8 cellular contexts compared by ENCODE assay signal in the genomic region with DNA sequence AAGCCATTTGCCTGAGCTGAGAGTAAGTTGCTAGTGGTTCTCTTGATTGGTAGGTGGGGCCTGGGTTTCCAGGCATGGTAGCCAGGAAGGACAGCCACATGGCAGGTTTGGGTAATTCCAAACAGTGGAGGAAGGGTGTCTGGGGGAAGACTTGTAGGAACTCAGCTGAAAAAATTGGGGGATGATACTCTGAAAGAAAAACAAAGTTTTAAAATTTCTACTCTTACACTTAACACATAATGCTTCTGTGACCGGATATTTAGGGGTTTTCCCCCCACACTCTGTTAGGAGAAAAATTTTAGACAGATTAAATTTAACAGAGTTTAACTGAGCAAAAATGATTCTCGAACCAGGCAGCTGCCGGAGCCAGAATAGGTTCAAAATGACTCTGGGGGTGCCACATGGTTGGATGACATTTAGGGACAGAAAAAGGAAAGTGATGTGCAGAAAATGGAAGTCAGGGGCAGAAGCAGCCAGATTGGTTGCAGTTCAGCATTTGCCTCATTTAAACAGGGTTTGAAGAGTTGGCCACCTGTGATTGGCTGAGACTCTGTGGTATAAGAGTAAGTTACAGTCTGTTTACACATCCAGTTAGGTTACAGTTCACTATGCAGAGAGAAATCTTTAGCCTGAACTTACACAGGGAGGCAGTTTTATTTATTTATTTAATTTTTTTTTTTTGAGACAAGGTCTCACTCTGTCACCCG. TPM values are rescaled to one million over a fixed set of nuclear protein-coding genes. Genes with fewer than 3 reads are reported as not detected.
A peak's percentile ranks its signal among the peaks of the same experiment; 100 is the strongest.
DNase-seq lines count a peak whose midpoint lies in the region; ATAC-seq and TF ChIP-seq lines count a peak whose summit lies in the region.

No MANE protein-coding gene starts in this region.

- POLR2A ChIA-PET in T-cell (lab: Charles Lee), result interaction anchor here (0.5 to 10.2 kb wide), 7 partner anchors 9 to 55 kb away, joined by 3 to 289 read pairs (median 10); partner anchors contain the start of genes SPG11 (in 1 of the 2) and TRIM69 (in 1 of the 2)

- H3K9me3 Mint-ChIP-seq in T-cell, result no peaks in the 10 kb centered on the region

- intact Hi-C loops in transverse colon (cut with DNase I; ENCODE audit: low total_unique reads), result no loop called here

- H3K4me1 ChIP-seq in transverse colon, result peaks cover 0 to 55% (median 3%) of the 10 kb centered on the region in 4 donors

- peaks cover 0 to 42% (median 16%) of the 10 kb centered on the region in 4 donors for H3K36me3 ChIP-seq in transverse colon

- WGBS in transverse colon (ENCODE audit: low coverage in 1 of 2), 2 donors, result 62 to 63% methylated on average over 4 of the region's 4 CpGs

- TF ChIP-seq POLR2A in transverse colon (IDR thresholded peaks at IDR 0.05), result peak; percentile 27

- CTCF ChIA-PET in T-cell (lab: Charles Lee), result interaction anchor here (0.7 to 10.2 kb wide), 8 partner anchors 9 to 56 kb away, joined by 3 to 160 read pairs (median 7); partner anchors contain the start of genes SPG11 (in 1 of the 2) and TRIM69 (in 1 of the 2)

- peak overlapping the region; percentile 94 to 97 for H3K27ac Mint-ChIP-seq in T-cell

- in situ Hi-C loops in transverse colon (cut with MboI; ENCODE audit: low pct_ligation_motif_present in 1 of 4, low pct_unique_long_range_greater_than_20kb in 1 of 4, low sequenced_read_pairs in 3 of 4), result no loop called here

- TF ChIP-seq EP300 in transverse colon (IDR thresholded peaks at IDR 0.05; ENCODE audit: low read depth), result no peak

- no peak for TF ChIP-seq CTCF in transverse colon (IDR thresholded peaks at IDR 0.05)

- no peaks in the 10 kb centered on the region for H3K9me3 ChIP-seq in transverse colon

- H3K27me3 Mint-ChIP-seq in T-cell, result no peaks in the 10 kb centered on the region

- H3K4me3 Mint-ChIP-seq in T-cell, result peak overlapping the region; percentile 61 to 100 (median 67)

- H3K27ac ChIP-seq in transverse colon, result peak overlapping the region; percentile 27 to 51 (median 40)

- ATAC-seq in HG03060 (IDR thresholded peaks at IDR 0.05; ENCODE audit: low read depth, unreplicated experiment), result peak; percentile 33
- ATAC-seq in T-cell (replicated peaks in 1 of 4), result peak; percentile 48 to 63 (median 60)
- peak; percentile 23 for ATAC-seq in esophagus mucosa

- H3K4me1 Mint-ChIP-seq in T-cell, result peaks cover 90 to 93% (median 92%) of the 10 kb centered on the region in 3 donors

- H3K36me3 Mint-ChIP-seq in T-cell, result peaks cover 51% of the 10 kb centered on the region

- H3K27me3 ChIP-seq in transverse colon, result no peaks in the 10 kb centered on the region

- peak; percentile 82 for DNase-seq in activated effector memory CD4-positive, alpha-beta T cell treated with anti-CD3 and anti-CD28 coated beads, Interleukin-2, amount 50 U/mL, for 16 hours
- DNase-seq in activated effector memory CD4-positive, alpha-beta T cell treated with Interleukin-2 at 50 U/mL for 16 hours, result no peak
- DNase-seq in T-cell (peak in 29 of 34 experiments; percentile 34 to 66 (median 50)), transverse colon (no peak), T1000 (lab: John Stamatoyannopoulos, UW) (no peak), KG1 (lab: John Stamatoyannopoulos, UW) (no peak)

- H3K4me3 ChIP-seq in transverse colon, result no peak overlapping the region

RNA-seq across cellular contexts. Expression of gene B2M, which starts 8.1 kb away (rescaled TPM):
- total RNA-seq in T-cell (1,000 to 10,000 TPM; 5,457 to 6,662 (median 6,121) TPM), esophagus mucosa (469 TPM), transverse colon (1,000 to 10,000 TPM; 1,352 to 7,131 (median 5,706) TPM)

RNA-seq across cellular contexts. Expression of gene PATL2, which starts 8.3 kb away (rescaled TPM):
- total RNA-seq in T-cell (10 to 100 TPM; 43.5 to 69.7 (median 48.5) TPM), esophagus mucosa (1.2 TPM), transverse colon (10 to 100 TPM in 1 of 4 donors, 1 to 10 TPM in 3; 3.0 to 40.0 (median 4.4) TPM)

RNA-seq across cellular contexts. Expression of gene TRIM69, which starts 16.9 kb away (rescaled TPM):
- total RNA-seq in T-cell, result 10 to 100 TPM; 21.5 to 56.9 (median 42.9) TPM
- total RNA-seq in esophagus mucosa, result 17.9 TPM
- total RNA-seq in transverse colon, result 10 to 100 TPM in 3 of 4 donors, 1 to 10 TPM in 1; 5.6 to 17.3 (median 13.7) TPM

RNA-seq across cellular contexts. Expression of gene SPG11, which starts 56.0 kb away (rescaled TPM):
- total RNA-seq in T-cell (100 to 1,000 TPM; 108 to 124 (median 118) TPM), esophagus mucosa (57.9 TPM), transverse colon (100 to 1,000 TPM in 2 of 4 donors, 10 to 100 TPM in 2; 79.7 to 149 (median 103) TPM)

Comparison
In these comparisons a context has a peak if more than half of its experiments do, and no peak if none do; other contexts are left out.
1. DNase-seq: peak in activated effector memory CD4-positive, alpha-beta T cell treated with anti-CD3 and anti-CD28 coated beads, Interleukin-2, amount 50 U/mL, for 16 hours (single experiment) and T-cell (29 of 34); none in activated effector memory CD4-positive, alpha-beta T cell treated with Interleukin-2 at 50 U/mL for 16 hours (single experiment), transverse colon (single experiment), T1000 (single experiment) and KG1 (single experiment).
2. Peak in every context shown above with its lines, with median percentiles within 50 percentile points of each other: ATAC-seq.